11 cellular contexts compared by ENCODE assay signal in the genomic region with DNA sequence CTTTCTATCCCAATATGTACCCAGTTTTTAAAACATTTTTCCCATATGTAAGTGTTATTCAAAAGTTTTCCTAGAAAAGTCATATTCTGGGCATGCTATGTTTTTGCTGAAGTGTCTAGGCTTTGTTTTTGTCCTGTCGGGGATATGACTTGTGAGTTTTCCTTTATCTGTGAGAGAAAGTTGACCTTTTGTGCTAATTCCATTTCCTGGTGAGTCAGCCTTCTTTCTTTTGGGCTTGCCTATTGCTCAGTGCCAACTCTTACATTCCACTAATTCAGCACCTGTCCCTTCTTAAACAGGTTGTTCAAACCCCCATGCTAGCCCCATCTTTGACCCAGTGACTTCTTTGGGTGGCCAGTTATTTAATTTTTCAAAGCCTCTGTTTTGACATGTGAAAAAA.
DNase-seq lines count a peak whose midpoint lies in the region; ATAC-seq and TF ChIP-seq lines count a peak whose summit lies in the region.
"Had no signal": no experiment of that assay in that cellular context is flagged by ENCODE, and none has a peak within 500 bp of the region (broad histone marks: within the 10 kb centered on the region; RNA-seq: fewer than 3 reads in every experiment).

No MANE protein-coding gene starts in this region.

- H3K4me1 ChIP-seq in upper lobe of right lung, result no peaks in the 10 kb centered on the region

- intact Hi-C loops in left colon (cut with DNase I, micrococcal nuclease) (no loop called here), upper lobe of right lung (cut with DNase I) (no loop called here)

- peak; percentile 37 for DNase-seq in ACHN
- peak; percentile 93 for DNase-seq in LHCN-M2 (ENCODE audit: low read depth)
- peak; percentile 87 for DNase-seq in choroid plexus epithelial cell (ENCODE audit: low read depth)
- no peak for DNase-seq in left colon
- no peak for DNase-seq in upper lobe of right lung
- DNase-seq in substantia nigra (lab: John Stamatoyannopoulos, UW), result no peak
- DNase-seq in progenitor cell of endocrine pancreas (ENCODE audit: low spot score, unreplicated experiment), result no peak
- DNase-seq: activated CD4-positive, alpha-beta T cell treated with anti-CD3 and anti-CD28 coated beads, Interleukin-2, amount 50 U/mL, for 48 hours; activated naive CD4-positive, alpha-beta T cell treated with anti-CD3 and anti-CD28 coated beads for 36 hours; NCI-H1092 had no signal

- H3K27ac ChIP-seq in upper lobe of right lung (no peak overlapping the region), substantia nigra (ENCODE audit: low read depth, low read length, poor library complexity, severe bottlenecking) (no peak overlapping the region)

- no peaks in the 10 kb centered on the region for H3K4me1 Mint-ChIP-seq in progenitor cell of endocrine pancreas (ENCODE audit: low read depth)

- in situ Hi-C loops in ACHN (cut with HindIII; ENCODE audit: low pct_ligation_motif_present, low pct_unique_long_range_greater_than_20kb, low sequenced_read_pairs), result no loop called here

- no peaks in the 10 kb centered on the region for H3K27me3 Mint-ChIP-seq in progenitor cell of endocrine pancreas

- no peak overlapping the region for H3K4me3 Mint-ChIP-seq in progenitor cell of endocrine pancreas (ENCODE audit: low read depth)
- H3K4me3 Mint-ChIP-seq: activated naive CD4-positive, alpha-beta T cell treated with anti-CD3 and anti-CD28 coated beads for 36 hours had no signal

- H3K4me3 ChIP-seq in choroid plexus epithelial cell (ENCODE audit: low read depth, low read length), result no peak overlapping the region
- no peak overlapping the region for H3K4me3 ChIP-seq in upper lobe of right lung

- no peaks in the 10 kb centered on the region for H3K36me3 ChIP-seq in upper lobe of right lung

- no peaks in the 10 kb centered on the region for H3K36me3 Mint-ChIP-seq in progenitor cell of endocrine pancreas (ENCODE audit: insufficient read depth)

- peak; percentile 85 for ATAC-seq in left colon
- no peak for ATAC-seq in upper lobe of right lung
- ATAC-seq in GM19035 (IDR thresholded peaks at IDR 0.05; ENCODE audit: unreplicated experiment), result no peak

- H3K9me3 Mint-ChIP-seq in progenitor cell of endocrine pancreas (ENCODE audit: low read depth), result peaks cover 30% of the 10 kb centered on the region

- no peak overlapping the region for H3K27ac Mint-ChIP-seq in progenitor cell of endocrine pancreas
- H3K27ac Mint-ChIP-seq: activated naive CD4-positive, alpha-beta T cell treated with anti-CD3 and anti-CD28 coated beads for 36 hours had no signal

- TF ChIP-seq CTCF in choroid plexus epithelial cell (conservative IDR thresholded peaks at IDR 0.05; ENCODE audit: low read depth, low read length) (no peak), upper lobe of right lung (IDR thresholded peaks at IDR 0.05) (no peak), progenitor cell of endocrine pancreas (IDR thresholded peaks at IDR 0.05; ENCODE audit: unreplicated experiment) (no peak)

- H3K27me3 ChIP-seq in upper lobe of right lung, result no peaks in the 10 kb centered on the region

- peaks cover 7% of the 10 kb centered on the region for H3K9me3 ChIP-seq in upper lobe of right lung

Comparison
In these comparisons a context has a peak if more than half of its experiments do, and no peak if none do; other contexts are left out.
1. DNase-seq: peak in ACHN (single experiment), LHCN-M2 (single experiment) and choroid plexus epithelial cell (single experiment); none in left colon (0 of 2), upper lobe of right lung (single experiment), substantia nigra (0 of 49) and progenitor cell of endocrine pancreas (single experiment).